In genomic region chr22:38249301-38249700, GRCh38 we compare ENCODE assay signal across 33 cellular contexts.
"Had no signal": no experiment of that assay in that cellular context is flagged by ENCODE, and none has a peak within 500 bp of the region (broad histone marks: within the 10 kb centered on the region; RNA-seq: fewer than 3 reads in every experiment).

No MANE protein-coding gene starts in this region.

- ATAC-seq: activated CD8-positive, alpha-beta memory T cell treated with anti-CD3 and anti-CD28 coated beads, Interleukin-2, amount 10 ng/mL, durations not matched to agents 7 days and 5 days; activated naive CD8-positive, alpha-beta T cell treated with anti-CD3 and anti-CD28 coated beads, Interleukin-2, amount 50 U/mL, for 24 hours had no signal

- DNase-seq: activated B cell treated with CpG ODN at 0.5 μM for 24 hours; activated CD4-positive, alpha-beta memory T cell treated with anti-CD3 and anti-CD28 coated beads, Interleukin-2, amount 10 ng/mL, durations not matched to agents 7 days and 5 days; activated CD4-positive, alpha-beta T cell treated with anti-CD3 and anti-CD28 coated beads for 4 hours; activated CD4-positive, CD25-positive, alpha-beta regulatory T cell treated with anti-CD3 and anti-CD28 coated beads, Interleukin-2, amount 50 U/mL, for 72 hours; activated CD8-positive, alpha-beta memory T cell treated with anti-CD3 and anti-CD28 coated beads for 24 hours; activated CD8-positive, alpha-beta memory T cell treated with anti-CD3 and anti-CD28 coated beads, Interleukin-2, amount 10 ng/mL, durations not matched to agents 7 days and 5 days; activated CD8-positive, alpha-beta memory T cell treated with anti-CD3 and anti-CD28 coated beads, Interleukin-2, amount 50 U/mL, for 48 hours; activated effector memory CD4-positive, alpha-beta T cell treated with Interleukin-2 at 50 U/mL for 16 hours; activated naive CD4-positive, alpha-beta T cell treated with anti-CD3 and anti-CD28 coated beads, Interleukin-2, amount 10 ng/mL, durations not matched to agents 7 days and 5 days; activated naive CD8-positive, alpha-beta T cell treated with anti-CD3 and anti-CD28 coated beads, Interleukin-2, amount 50 U/mL, for 24 hours; activated T-cell treated with anti-CD3 and anti-CD28 coated beads, Interleukin-2, amount 50 U/mL, for 48 hours; aorta; brain microvascular endothelial cell; central memory CD4-positive, alpha-beta T cell; Kasumi-1; KG1; NCI-H1092 treated with DMSO at 0.1 percent for 48 hours; NCI-H1417; NCI-H146; NCI-H187; NCI-H2081; NCI-H226; NCI-H446 treated with DMSO at 0.1 percent for 48 hours; NCI-H524; NCI-H69; NCI-H82; PC-9; Right ventricle myocardium superior; SW 1271; T-helper 1 cell; T-helper 2 cell; T-helper 9 cell had no signal

- H3K4me3 ChIP-seq: PC-9 had no signal

- H3K27me3 ChIP-seq: brain microvascular endothelial cell had no signal

- H3K27ac ChIP-seq: brain microvascular endothelial cell, PC-9, VCaP had no signal
